In the genomic region with DNA sequence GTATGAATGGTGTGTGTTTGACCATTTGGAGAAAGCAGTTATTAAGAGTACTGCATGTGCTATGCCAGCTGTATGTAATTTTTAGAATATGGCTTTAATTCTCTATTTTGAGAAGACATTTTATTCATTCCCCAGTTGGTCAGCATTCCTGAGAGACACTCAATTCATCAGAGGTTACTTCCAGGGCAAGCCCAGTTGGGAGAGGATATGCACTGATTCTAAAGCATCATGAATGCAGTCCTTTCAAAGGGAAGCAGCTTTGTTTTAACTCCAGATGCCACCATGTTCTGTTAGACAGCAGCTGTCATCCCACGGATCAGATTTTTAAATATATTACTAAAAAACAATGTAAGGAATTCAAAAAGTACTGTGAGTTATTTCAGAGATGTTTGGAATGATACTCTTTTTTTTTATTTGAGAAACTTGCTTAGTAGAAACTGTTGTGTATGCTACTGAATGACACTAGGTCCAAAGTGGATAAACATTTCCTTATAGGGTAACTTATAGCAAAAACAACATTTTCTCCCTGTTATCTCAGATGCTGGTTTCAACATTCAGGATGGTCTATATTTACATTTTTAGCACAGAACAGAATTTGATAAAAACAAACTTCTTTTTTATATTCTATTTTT, we compare ENCODE assay signal across 17 cellular contexts.
DNase-seq lines count a peak whose midpoint lies in the region; ATAC-seq, FAIRE-seq and TF ChIP-seq lines count a peak whose summit lies in the region.
"Had no signal": no experiment of that assay in that cellular context is flagged by ENCODE, and none has a peak within 500 bp of the region (broad histone marks: within the 10 kb centered on the region; RNA-seq: fewer than 3 reads in every experiment).

No MANE protein-coding gene starts in this region.

- no peak overlapping the region for H3K4me2 ChIP-seq in H9 (ENCODE audit: insufficient read depth, insufficient read length, low read length)

- H3T11ph ChIP-seq in H9 (ENCODE audit: low read length): no peak overlapping the region

- H3K4me3 ChIP-seq in brain microvascular endothelial cell (ENCODE audit: low read depth, low read length) (no peak overlapping the region), iPS DF 6.9 (ENCODE audit: low read length) (no peak overlapping the region)
- H3K4me3 ChIP-seq: K562, tibial nerve had no signal

- no peaks in the 10 kb centered on the region for H3K27me3 Mint-ChIP-seq in H9 (ENCODE audit: low read depth)
- H3K27me3 Mint-ChIP-seq: activated CD4-positive, alpha-beta memory T cell treated with anti-CD3 and anti-CD28 coated beads for 36 hours had no signal

- no peak overlapping the region for H2BK20ac ChIP-seq in H9 (ENCODE audit: low read depth, low read length, poor library complexity, severe bottlenecking)

- H4K91ac ChIP-seq in H9 (ENCODE audit: insufficient read length, low read depth, low read length): no peak overlapping the region

- no peak overlapping the region for H3K14ac ChIP-seq in H9 (ENCODE audit: insufficient read depth, low read length)

- no peaks in the 10 kb centered on the region for H3K79me1 ChIP-seq in H9 (ENCODE audit: insufficient read depth, low read depth, low read length, poor library complexity, severe bottlenecking)

- H3K27ac ChIP-seq in brain microvascular endothelial cell (peak overlapping the region; percentile 55), iPS DF 6.9 (ENCODE audit: low read length) (no peak overlapping the region), H9 (ENCODE audit: insufficient read length, low read depth, low read length) (no peak overlapping the region)
- H3K27ac ChIP-seq: tibial nerve had no signal

- H3K4me1 Mint-ChIP-seq in H9: no peaks in the 10 kb centered on the region

- no peak overlapping the region for H3K4me3 Mint-ChIP-seq in H9
- H3K4me3 Mint-ChIP-seq: activated CD4-positive, alpha-beta memory T cell treated with anti-CD3 and anti-CD28 coated beads for 36 hours; activated T-helper 1 cell treated with anti-CD3 and anti-CD28 coated beads, Interleukin-12 subunit alpha, Interleukin-12 subunit beta, Interleukin-2, Interleukin-4 antibody, amounts not matched to agents 30 ng/mL and 10 ng/mL and 1 ng/mL, durations not matched to agents 14 hours and 24 hours and 36 hours had no signal

- H2BK120ac ChIP-seq in H9 (ENCODE audit: low read depth, low read length, poor library complexity, severe bottlenecking): no peak overlapping the region

- H2BK15ac ChIP-seq in H9 (ENCODE audit: low read depth, low read length): no peak overlapping the region

- no peak overlapping the region for H2BK12ac ChIP-seq in H9 (ENCODE audit: insufficient read length, low read depth, low read length)

- H3K36me3 Mint-ChIP-seq in H9 (ENCODE audit: insufficient read depth in 1 of 3, low read depth in 3 of 3): peaks cover 0 to 14% (median 5%) of the 10 kb centered on the region in 3 experiments; a peak in 2 of 7 replicates

- no peak overlapping the region for H3K4ac ChIP-seq in H9 (ENCODE audit: low read depth, low read length)

- H4K8ac ChIP-seq in H9 (replicated peaks; ENCODE audit: insufficient read length, low read depth, low read length): no peak overlapping the region

- no peak overlapping the region for H3K23ac ChIP-seq in H9 (ENCODE audit: insufficient read length, low read depth, low read length)

- H2AK5ac ChIP-seq in H9 (ENCODE audit: insufficient read length, low read length): no peak overlapping the region

- H3K23me2 ChIP-seq in H9 (ENCODE audit: insufficient read length, low read depth, low read length, poor library complexity, severe bottlenecking): no peaks in the 10 kb centered on the region

- H3K9me3 ChIP-seq in iPS DF 6.9 (ENCODE audit: control insufficient read depth, insufficient read depth, low read length) (no peaks in the 10 kb centered on the region), H9 (ENCODE audit: control insufficient read depth, low read depth, low read length) (no peaks in the 10 kb centered on the region)

- no peaks in the 10 kb centered on the region for H4K20me1 ChIP-seq in H9 (ENCODE audit: control insufficient read depth, insufficient read depth, insufficient read length)

- H3K27ac Mint-ChIP-seq in H9: no peak overlapping the region
- H3K27ac Mint-ChIP-seq: activated CD4-positive, alpha-beta memory T cell treated with anti-CD3 and anti-CD28 coated beads for 36 hours; activated T-helper 1 cell treated with anti-CD3 and anti-CD28 coated beads, Interleukin-12 subunit alpha, Interleukin-12 subunit beta, Interleukin-2, Interleukin-4 antibody, amounts not matched to agents 30 ng/mL and 10 ng/mL and 1 ng/mL, durations not matched to agents 14 hours and 24 hours and 36 hours had no signal

- intact Hi-C loops in cardiac septum (cut with DNase I): no loop called here

- H3K4me1 ChIP-seq in iPS DF 6.9 (ENCODE audit: control insufficient read depth, insufficient read depth, low read length): no peaks in the 10 kb centered on the region
- H3K4me1 ChIP-seq in H9 (ENCODE audit: insufficient read depth, low read length): peaks cover 2% of the 10 kb centered on the region; the same call in 1 of the 2 replicates

- no peak overlapping the region for H4K5ac ChIP-seq in H9 (ENCODE audit: insufficient read length, low read depth, low read length)

- no peak for ATAC-seq in HG03565 (IDR thresholded peaks at IDR 0.05; ENCODE audit: unreplicated experiment)
- ATAC-seq: K562 had no signal

- H3K56ac ChIP-seq in H9 (ENCODE audit: insufficient read length, low read depth, low read length): no peak overlapping the region

- WGBS in iPS DF 6.9 (ENCODE audit: insufficient coverage, insufficient read length): no CpG with 5 or more reads among the region's 1 CpG
- WGBS in H9 (ENCODE audit: extremely low coverage, insufficient read length, low lambda C conversion rate): no CpG with 5 or more reads among the region's 1 CpG

- no peak overlapping the region for H2BK5ac ChIP-seq in H9 (ENCODE audit: insufficient read length, low read length)

- DNase-seq in H54 (ENCODE audit: insufficient read length, low spot score) (no peak), brain microvascular endothelial cell (peak; percentile 79), iPS DF 6.9 (ENCODE audit: low read depth, low spot score) (peak; percentile 1), NCI-H774 (lab: John Stamatoyannopoulos, UW) (no peak), cardiac septum (ENCODE audit: low spot score) (no peak), H9 (no peak)
- DNase-seq: activated CD4-positive, alpha-beta memory T cell treated with anti-CD3 and anti-CD28 coated beads for 36 hours; Caco-2; H7; NCI-H1092 treated with DMSO at 0.1 percent for 48 hours; NCI-H2171 treated with DMSO at 0.1 percent for 48 hours; stimulated activated CD4-positive, alpha-beta T cell treated with anti-CD3 and anti-CD28 coated beads, Interleukin-2, amount 100 ng/mL, for 24 hours; stimulated activated CD8-positive, alpha-beta memory T cell treated with anti-CD3 and anti-CD28 coated beads, Interleukin-4, amount 100 ng/mL, for 48 hours had no signal

- H3K18ac ChIP-seq in H9 (ENCODE audit: insufficient read length, low read depth, low read length): no peak overlapping the region

- peak; percentile 60 for FAIRE-seq in H54 (lab: Jason Lieb, UNC)
- FAIRE-seq: K562 had no signal

- no peak for TF ChIP-seq CTCF in brain microvascular endothelial cell (IDR thresholded peaks at IDR 0.05; ENCODE audit: low read depth, low read length, missing control alignments)
- TF ChIP-seq CTCF in H9 (conservative IDR thresholded peaks at IDR 0.05): no peak

- H3K27me3 ChIP-seq in brain microvascular endothelial cell (replicated peaks) (no peaks in the 10 kb centered on the region), iPS DF 6.9 (ENCODE audit: control insufficient read depth, insufficient read depth, low read length) (no peaks in the 10 kb centered on the region), H9 (ENCODE audit: insufficient read depth, low read length) (no peaks in the 10 kb centered on the region)
- H3K27me3 ChIP-seq: tibial nerve had no signal

- H3K9me3 Mint-ChIP-seq in H9: peaks cover 11 to 17% of the 10 kb centered on the region in 2 experiments

- TF ChIP-seq POLR2A in H54 (IDR thresholded peaks at IDR 0.05; ENCODE audit: low read depth, low read length): no peak

- H3K9ac ChIP-seq in H9 (ENCODE audit: extremely low read depth, insufficient read length, low read length): no peak overlapping the region

- no peak overlapping the region for H2AFZ ChIP-seq in H9 (ENCODE audit: low read length)

- in situ Hi-C loops in brain microvascular endothelial cell (cut with HindIII; ENCODE audit: low pct_ligation_motif_present, low sequenced_read_pairs): no loop called here

- no peaks in the 10 kb centered on the region for H3K79me2 ChIP-seq in H9 (ENCODE audit: insufficient read depth, low read length)

- H3K36me3 ChIP-seq in brain microvascular endothelial cell (replicated peaks) (no peaks in the 10 kb centered on the region), iPS DF 6.9 (ENCODE audit: control insufficient read depth, insufficient read depth, low read length) (no peaks in the 10 kb centered on the region)
- H3K36me3 ChIP-seq: tibial nerve had no signal

Comparison
In these comparisons a context has a peak if more than half of its experiments do, and no peak if none do; other contexts are left out.
1. DNase-seq: peak in brain microvascular endothelial cell (single experiment) and iPS DF 6.9 (single experiment); none in H54 (single experiment), NCI-H774 (single experiment), cardiac septum (single experiment) and H9 (single experiment).